In genomic region chr2:135797497-135798274, GRCh38 we compare ENCODE assay signal across 9 cellular contexts. TPM values are rescaled to one million over a fixed set of nuclear protein-coding genes. Genes with fewer than 3 reads are reported as not detected.
DNase-seq lines count a peak whose midpoint lies in the region; ATAC-seq and TF ChIP-seq lines count a peak whose summit lies in the region.
"Had no signal": no experiment of that assay in that cellular context is flagged by ENCODE, and none has a peak within 500 bp of the region (broad histone marks: within the 10 kb centered on the region; RNA-seq: fewer than 3 reads in every experiment).

No MANE protein-coding gene starts in this region.

- H3K4me1 ChIP-seq in ascending aorta: no peaks in the 10 kb centered on the region
- no peaks in the 10 kb centered on the region for H3K4me1 ChIP-seq in smooth muscle cell (ENCODE audit: low read depth)

- H3K36me3 ChIP-seq in ascending aorta: no peaks in the 10 kb centered on the region
- no peaks in the 10 kb centered on the region for H3K36me3 ChIP-seq in smooth muscle cell (ENCODE audit: low read depth)

- H3K4me2 ChIP-seq in smooth muscle cell: no peak overlapping the region

- intact Hi-C loops in ascending aorta (cut with DNase I): no loop called here

- ATAC-seq in HG02884 (IDR thresholded peaks at IDR 0.05; ENCODE audit: unreplicated experiment): peak; percentile 64

- TF ChIP-seq CTCF in GM13976 (IDR thresholded peaks at IDR 0.05; ENCODE audit: borderline replicate concordance, control extremely low read depth, extremely low read depth, insufficient read depth, missing control alignments) (peak; percentile 92), ascending aorta (IDR thresholded peaks at IDR 0.05) (peak; percentile 46 to 82 (median 69)), smooth muscle cell (IDR thresholded peaks at IDR 0.05; ENCODE audit: borderline replicate concordance, insufficient read depth, poor library complexity, severe bottlenecking) (peak; percentile 90)

- 51% methylated on average over 22 of the region's 22 CpGs for WGBS in smooth muscle cell (ENCODE audit: low lambda C conversion rate)

- H3K9ac ChIP-seq in smooth muscle cell (ENCODE audit: low read depth): no peak overlapping the region

- H3K9me3 ChIP-seq in ascending aorta: no peaks in the 10 kb centered on the region
- no peaks in the 10 kb centered on the region for H3K9me3 ChIP-seq in smooth muscle cell (replicated peaks; ENCODE audit: low read depth)

- H3K4me3 ChIP-seq in ascending aorta (no peak overlapping the region), smooth muscle cell (no peak overlapping the region)

- H3K79me2 ChIP-seq in smooth muscle cell (ENCODE audit: low read depth): no peaks in the 10 kb centered on the region

- H3K27ac ChIP-seq in ascending aorta (no peak overlapping the region), smooth muscle cell (ENCODE audit: low read depth) (no peak overlapping the region)

- H3K27me3 ChIP-seq in ascending aorta: no peaks in the 10 kb centered on the region
- H3K27me3 ChIP-seq in smooth muscle cell (ENCODE audit: low read depth): no peaks in the 10 kb centered on the region

- H2AFZ ChIP-seq in smooth muscle cell (ENCODE audit: low read depth): no peak overlapping the region

- in situ Hi-C loops in GM13976 (cut with MboI; ENCODE audit: low sequenced_read_pairs, unreplicated experiment): no loop called here

- no peaks in the 10 kb centered on the region for H3F3A ChIP-seq in smooth muscle cell (ENCODE audit: low read depth)

- no peaks in the 10 kb centered on the region for H4K20me1 ChIP-seq in smooth muscle cell (ENCODE audit: low read depth)

- DNase-seq in GM13976 (ENCODE audit: low spot score) (peak; percentile 87), NCI-H187 treated with DMSO at 0.1 percent for 48 hours (lab: John Stamatoyannopoulos, UW) (peak; percentile 17), T1000 (lab: John Stamatoyannopoulos, UW) (peak; percentile 35), ascending aorta (ENCODE audit: low spot score in 2 of 2) (peak in 1 of 2 donors; percentile 76), hepatic stellate cell (ENCODE audit: low spot score) (peak; percentile 86), smooth muscle cell (lab: John Stamatoyannopoulos, UW; ENCODE audit: unreplicated experiment) (peak; percentile 21), cerebellar nuclear complex (lab: John Stamatoyannopoulos, UW) (no peak)

RNA-seq across cellular contexts. Expression of gene LCT, which starts 39.3 kb away (rescaled TPM):
- total RNA-seq in ascending aorta (not detected), smooth muscle cell (0.04 and 0.31 TPM in 2 replicates)
- 0.25 TPM in 1 of 2 replicates, not detected in the other for polyA plus RNA-seq in smooth muscle cell
- total RNA-seq: temporal lobe had no signal

RNA-seq across cellular contexts. Expression of gene UBXN4, which starts 56.0 kb away (rescaled TPM):
- 14.8 TPM for total RNA-seq in ascending aorta
- 80.7 and 87.1 TPM in 2 replicates for total RNA-seq in smooth muscle cell
- 130 and 164 TPM in 2 replicates for polyA plus RNA-seq in smooth muscle cell

Comparison
In these comparisons a context has a peak if more than half of its experiments do, and no peak if none do; other contexts are left out.
1. DNase-seq: peak in GM13976 (single experiment), NCI-H187 treated with DMSO at 0.1 percent for 48 hours (single experiment), T1000 (single experiment), hepatic stellate cell (single experiment) and smooth muscle cell (single experiment); none in cerebellar nuclear complex (0 of 2).
2. Peak in every context shown above with its lines, with median percentiles within 50 percentile points of each other: CTCF ChIP-seq.